Comparison of ENCODE assay signal across 1 cellular context in the genomic region with DNA sequence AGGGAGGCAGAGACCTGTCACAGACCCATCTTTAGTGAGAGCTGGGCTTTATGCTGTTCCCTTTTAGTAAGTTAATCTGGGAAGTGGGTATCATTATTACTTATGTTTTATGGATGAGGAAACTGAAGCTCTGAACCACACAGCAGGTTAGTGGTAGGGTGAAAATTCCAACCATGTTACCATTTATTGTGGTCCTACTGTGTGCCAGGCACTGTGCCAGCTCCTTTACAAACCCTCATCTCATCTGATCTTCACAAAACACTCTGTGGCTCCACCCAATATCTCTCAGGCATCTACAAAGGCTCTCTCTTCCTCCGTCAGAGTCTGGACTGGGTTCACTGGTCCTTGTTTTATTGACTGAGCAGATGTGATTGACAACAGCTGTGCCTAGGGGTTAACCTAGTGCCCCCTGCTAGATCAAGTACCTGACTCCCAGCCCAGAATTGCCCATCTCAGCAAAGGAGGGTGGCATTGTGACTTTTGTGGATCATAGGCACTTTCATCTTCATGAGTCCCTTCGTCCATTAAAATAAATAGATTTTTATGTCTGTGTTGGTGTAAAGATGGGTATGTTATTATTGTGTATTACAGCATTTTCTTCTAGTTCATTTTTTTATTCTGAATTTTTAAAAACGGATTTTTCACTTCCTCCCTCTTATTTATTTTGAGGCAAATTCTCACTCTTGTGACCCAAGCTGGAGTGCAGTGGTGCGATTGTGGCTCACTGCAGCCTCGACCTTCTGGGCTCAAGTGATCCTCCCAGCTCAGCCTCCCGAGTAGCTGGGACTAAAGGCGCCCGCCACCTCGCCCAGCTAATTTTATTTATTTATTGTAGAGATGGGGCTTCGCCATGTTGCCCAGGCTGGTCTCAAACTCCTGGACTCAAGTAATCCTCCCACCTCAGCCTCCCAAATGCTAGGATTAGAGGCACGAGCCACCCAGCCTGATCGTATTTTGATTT.
TF ChIP-seq lines count a peak whose summit lies in the region.

No MANE protein-coding gene starts in this region.

TF ChIP-seq in K562, 482 proteins besides CTCF, POLR2A, EP300 and RAD21:
- TF ChIP-seq GABPB1 (CRISPR knock-in tag; IDR thresholded peaks at IDR 0.05) (no peak), NFIC (IDR thresholded peaks at IDR 0.05) (peak; percentile 7; the same call in 1 of the 2 replicates), ZKSCAN1 (IDR thresholded peaks at IDR 0.05; ENCODE audit: low read depth, low read length) (peak; percentile 95)
